Comparison of ENCODE assay signal across 8 cellular contexts in the genomic region with DNA sequence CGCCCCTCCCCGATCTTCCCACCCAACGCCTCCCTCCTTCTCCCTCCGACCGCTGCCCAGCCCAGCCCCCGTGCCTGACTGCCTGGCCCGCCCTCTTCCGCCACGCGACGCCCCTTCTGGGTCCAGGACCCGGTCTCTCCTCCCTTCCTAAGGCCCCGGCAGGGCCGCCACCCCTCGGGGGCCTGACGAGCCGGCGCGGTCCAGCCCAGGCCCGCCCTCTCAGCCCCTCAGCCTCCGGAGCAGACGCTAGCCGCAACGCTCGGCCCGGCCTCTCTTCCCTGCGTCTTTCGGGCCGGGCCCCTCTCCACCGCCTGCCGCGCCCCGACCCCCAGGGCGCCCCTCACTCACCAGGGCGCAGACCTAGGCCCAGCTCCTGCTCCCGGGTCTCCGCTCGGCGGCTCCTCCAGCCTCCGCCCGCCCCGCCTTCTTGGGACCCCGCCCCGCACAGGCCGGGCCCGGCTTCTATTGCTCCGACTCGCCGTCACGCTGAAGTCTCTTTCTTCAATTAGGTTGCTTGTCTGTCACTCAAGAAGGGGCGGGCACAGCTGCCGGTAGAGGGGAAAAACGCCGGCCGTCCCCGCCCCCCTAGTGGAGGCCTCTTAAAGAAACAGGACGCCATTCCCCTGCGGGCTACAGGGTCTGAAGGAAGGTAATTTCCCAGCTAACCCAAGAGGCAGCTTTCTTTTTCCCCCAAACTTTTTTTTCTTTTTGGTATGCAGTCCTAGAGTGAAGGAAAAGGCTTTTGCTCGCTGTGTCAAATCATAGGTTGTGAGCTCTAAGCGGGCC. TPM values are rescaled to one million over a fixed set of nuclear protein-coding genes. Genes with fewer than 3 reads are reported as not detected.
DNase-seq lines count a peak whose midpoint lies in the region; ATAC-seq and TF ChIP-seq lines count a peak whose summit lies in the region.

A gene with protein sequence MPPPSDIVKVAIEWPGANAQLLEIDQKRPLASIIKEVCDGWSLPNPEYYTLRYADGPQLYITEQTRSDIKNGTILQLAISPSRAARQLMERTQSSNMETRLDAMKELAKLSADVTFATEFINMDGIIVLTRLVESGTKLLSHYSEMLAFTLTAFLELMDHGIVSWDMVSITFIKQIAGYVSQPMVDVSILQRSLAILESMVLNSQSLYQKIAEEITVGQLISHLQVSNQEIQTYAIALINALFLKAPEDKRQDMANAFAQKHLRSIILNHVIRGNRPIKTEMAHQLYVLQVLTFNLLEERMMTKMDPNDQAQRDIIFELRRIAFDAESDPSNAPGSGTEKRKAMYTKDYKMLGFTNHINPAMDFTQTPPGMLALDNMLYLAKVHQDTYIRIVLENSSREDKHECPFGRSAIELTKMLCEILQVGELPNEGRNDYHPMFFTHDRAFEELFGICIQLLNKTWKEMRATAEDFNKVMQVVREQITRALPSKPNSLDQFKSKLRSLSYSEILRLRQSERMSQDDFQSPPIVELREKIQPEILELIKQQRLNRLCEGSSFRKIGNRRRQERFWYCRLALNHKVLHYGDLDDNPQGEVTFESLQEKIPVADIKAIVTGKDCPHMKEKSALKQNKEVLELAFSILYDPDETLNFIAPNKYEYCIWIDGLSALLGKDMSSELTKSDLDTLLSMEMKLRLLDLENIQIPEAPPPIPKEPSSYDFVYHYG (minus strand): TSS at position 416 of the 786 bp plus-strand sequence. CDS start 12,133 bp downstream, outside the sequence.

- peak; percentile 98 for DNase-seq in A673 (ENCODE audit: low spot score)
- peak; percentile 95 for DNase-seq in NCI-H2196 (lab: John Stamatoyannopoulos, UW; ENCODE audit: unreplicated experiment)
- peak; percentile 96 to 98 for DNase-seq in breast epithelium (ENCODE audit: low spot score in 2 of 2)
- DNase-seq in iPS-NIHi11 (ENCODE audit: low spot score), result peak; percentile 99
- DNase-seq in smooth muscle cell (lab: John Stamatoyannopoulos, UW; ENCODE audit: unreplicated experiment), result peak; percentile 94

- under 1% methylated on average over 27 of the region's 60 CpGs for WGBS in smooth muscle cell (ENCODE audit: low lambda C conversion rate)

- H2AFZ ChIP-seq in smooth muscle cell (ENCODE audit: low read depth), result peak within 1 kb of the TSS; percentile 94

- peaks cover 10% of the 10 kb centered on the region for H3K4me1 ChIP-seq in A673 (ENCODE audit: insufficient read depth, low read length, poor library complexity, severe bottlenecking)
- H3K4me1 ChIP-seq in breast epithelium, result peaks cover 2 to 18% of the 10 kb centered on the region in 2 donors
- peaks cover 4% of the 10 kb centered on the region for H3K4me1 ChIP-seq in smooth muscle cell (ENCODE audit: low read depth)

- H3K36me3 ChIP-seq in A673 (ENCODE audit: insufficient read depth, low read length, poor library complexity, severe bottlenecking), result no peaks in the 10 kb centered on the region
- H3K36me3 ChIP-seq in breast epithelium, result no peaks in the 10 kb centered on the region
- no peaks in the 10 kb centered on the region for H3K36me3 ChIP-seq in smooth muscle cell (ENCODE audit: low read depth)

- H3K9me3 ChIP-seq in A673 (ENCODE audit: low read depth, low read length, poor library complexity, severe bottlenecking) (no peaks in the 10 kb centered on the region), breast epithelium (no peaks in the 10 kb centered on the region), smooth muscle cell (replicated peaks; ENCODE audit: low read depth) (no peaks in the 10 kb centered on the region)

- peak within 1 kb of the TSS; percentile 91 for H3K4me3 ChIP-seq in A673 (ENCODE audit: low read depth, low read length, poor library complexity, severe bottlenecking)
- peak within 1 kb of the TSS; percentile 82 to 85 (median 83) for H3K4me3 ChIP-seq in breast epithelium
- H3K4me3 ChIP-seq in smooth muscle cell, result peak within 1 kb of the TSS; percentile 97

- POLR2A ChIA-PET in A673 (lab: Charles Lee; ENCODE audit: low non-redundant PET), result interaction anchor here (0.6 kb wide), 1 partner anchor 391 kb away, joined by 4 read pairs; no protein-coding TSS in a partner anchor

- intact Hi-C loops in A673 (cut with micrococcal nuclease; ENCODE audit: unreplicated experiment), result no loop called here
- intact Hi-C loops in breast epithelium (cut with DNase I; ENCODE audit: low total_unique reads), result no loop called here

- CTCF ChIA-PET in A673 (lab: Charles Lee), result interaction anchor here (0.5 to 0.7 kb wide), 2 partner anchors 383 to 845 kb away, joined by 3 read pairs; no protein-coding TSS in a partner anchor

- peak within 1 kb of the TSS; percentile 83 for H3K4me2 ChIP-seq in smooth muscle cell

- peaks cover 45% of the 10 kb centered on the region for H4K20me1 ChIP-seq in smooth muscle cell (ENCODE audit: low read depth)

- H3K79me2 ChIP-seq in smooth muscle cell (ENCODE audit: low read depth), result peaks cover 44% of the 10 kb centered on the region

- peaks cover 6% of the 10 kb centered on the region for H3F3A ChIP-seq in smooth muscle cell (ENCODE audit: low read depth)

- no peaks in the 10 kb centered on the region for H3K27me3 ChIP-seq in A673 (replicated peaks; ENCODE audit: insufficient read depth, low read depth, low read length, poor library complexity)
- H3K27me3 ChIP-seq in breast epithelium, result no peaks in the 10 kb centered on the region
- H3K27me3 ChIP-seq in smooth muscle cell (ENCODE audit: low read depth), result no peaks in the 10 kb centered on the region

- no TSS peak for BruUV-seq in A673 (replicated peaks; lab: Mats Ljungman, UMichigan)

- peak within 1 kb of the TSS; percentile 94 for H3K9ac ChIP-seq in smooth muscle cell (ENCODE audit: low read depth)

- peak; percentile 57 for TF ChIP-seq POLR2A in breast epithelium (IDR thresholded peaks at IDR 0.05)

- TF ChIP-seq CTCF in A673 (conservative IDR thresholded peaks at IDR 0.05; ENCODE audit: low read depth, low read length) (no peak), VCaP (conservative IDR thresholded peaks at IDR 0.05) (no peak), breast epithelium (IDR thresholded peaks at IDR 0.05) (peak; percentile 24 to 42 (median 30)), smooth muscle cell (IDR thresholded peaks at IDR 0.05; ENCODE audit: borderline replicate concordance, insufficient read depth, poor library complexity, severe bottlenecking) (no peak)

- H3K27ac ChIP-seq in A673 (ENCODE audit: low read depth, low read length, poor library complexity, severe bottlenecking) (peak within 1 kb of the TSS; percentile 82), VCaP (peak within 1 kb of the TSS; percentile 99), breast epithelium (peak within 1 kb of the TSS; percentile 89 to 93), smooth muscle cell (ENCODE audit: low read depth) (peak within 1 kb of the TSS; percentile 87)

- ATAC-seq in GM18868 (IDR thresholded peaks at IDR 0.05; ENCODE audit: unreplicated experiment) (peak; percentile 90), HG03108 (IDR thresholded peaks at IDR 0.05; ENCODE audit: unreplicated experiment) (peak; percentile 86)

RNA-seq across cellular contexts. Expression of the gene that starts here (rescaled TPM):
- total RNA-seq in A673 (2021) (35.3 and 38.5 TPM in 2 replicates), breast epithelium (10 to 100 TPM; 41.0 to 63.3 (median 50.8) TPM), smooth muscle cell (24.9 and 43.0 TPM in 2 replicates)
- polyA plus RNA-seq in smooth muscle cell, result 33.1 and 37.9 TPM in 2 replicates

Comparison
In these comparisons a context has a peak if more than half of its experiments do, and no peak if none do; other contexts are left out.
1. Peak in every context shown above with its lines: DNase-seq, ATAC-seq, H3K4me3 ChIP-seq and H3K27ac ChIP-seq.
2. CTCF ChIP-seq: peak in breast epithelium (3 of 3); none in A673 (single experiment), VCaP (single experiment) and smooth muscle cell (single experiment).